Comparison of ENCODE assay signal across 37 cellular contexts in the genomic region with DNA sequence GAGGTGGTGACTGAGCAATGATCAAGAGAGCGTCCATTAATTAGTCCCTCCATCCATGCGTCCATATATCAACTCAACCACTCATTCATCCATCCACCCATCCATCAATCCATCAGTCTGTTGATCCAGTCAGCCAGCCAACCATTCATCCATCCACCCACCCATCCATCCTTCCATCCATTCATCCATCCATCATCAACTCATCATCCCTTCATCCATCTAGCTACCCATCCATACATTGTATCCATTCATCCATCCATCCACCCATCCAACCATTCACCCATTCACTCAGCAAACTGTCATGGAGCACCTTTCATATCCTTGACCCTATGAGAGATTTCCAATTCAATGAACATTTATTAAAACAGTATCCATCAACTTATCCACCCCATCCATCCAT. TPM values are rescaled to one million over a fixed set of nuclear protein-coding genes. Genes with fewer than 3 reads are reported as not detected.
"Had no signal": no experiment of that assay in that cellular context is flagged by ENCODE, and none has a peak within 500 bp of the region (broad histone marks: within the 10 kb centered on the region; RNA-seq: fewer than 3 reads in every experiment).

No MANE protein-coding gene starts in this region.

- H3K4me3 ChIP-seq: ascending aorta, cardiac muscle cell had no signal

- H3K9me3 Mint-ChIP-seq: central memory CD8-positive, alpha-beta T cell had no signal

- H3K27me3 Mint-ChIP-seq: activated B cell treated with CpG ODN at 0.5 μM for 24 hours; activated CD4-positive, alpha-beta T cell treated with anti-CD3 and anti-CD28 coated beads for 36 hours; activated CD8-positive, alpha-beta memory T cell treated with anti-CD3 and anti-CD28 coated beads, Interleukin-2, amount 10 ng/mL, durations not matched to agents 7 days and 5 days; activated naive CD4-positive, alpha-beta T cell treated with anti-CD3 and anti-CD28 coated beads, Interleukin-2, amount 50 U/mL, for 24 hours; activated naive CD8-positive, alpha-beta T cell; activated naive CD8-positive, alpha-beta T cell treated with anti-CD3 and anti-CD28 coated beads, Interleukin-2, amount 10 ng/mL, durations not matched to agents 7 days and 5 days; activated naive CD8-positive, alpha-beta T cell treated with anti-CD3 and anti-CD28 coated beads, Interleukin-2, amount 50 U/mL, for 24 hours; central memory CD8-positive, alpha-beta T cell had no signal

- H3K9me3 ChIP-seq: ascending aorta had no signal

- H3K27me3 ChIP-seq: ascending aorta, cardiac muscle cell had no signal

- H3K27ac ChIP-seq: ascending aorta, cardiac muscle cell, VCaP had no signal

- DNase-seq: activated B cell treated with CpG ODN at 0.5 μM for 24 hours; activated CD4-positive, alpha-beta memory T cell treated with anti-CD3 and anti-CD28 coated beads, Interleukin-2, amount 10 ng/mL, durations not matched to agents 7 days and 5 days; activated CD4-positive, alpha-beta T cell treated with anti-CD3 and anti-CD28 coated beads for 1 hour; activated CD4-positive, alpha-beta T cell treated with anti-CD3 and anti-CD28 coated beads for 36 hours; activated CD4-positive, alpha-beta T cell treated with anti-CD3 and anti-CD28 coated beads for 48 hours; activated CD4-positive, alpha-beta T cell treated with anti-CD3 and anti-CD28 coated beads, Interleukin-2, amount 10 ng/mL, durations not matched to agents 7 days and 5 days; activated CD4-positive, alpha-beta T cell treated with anti-CD3 and anti-CD28 coated beads, Interleukin-2, amount 50 U/mL, for 48 hours; activated CD8-positive, alpha-beta memory T cell treated with anti-CD3 and anti-CD28 coated beads for 24 hours; activated CD8-positive, alpha-beta memory T cell treated with anti-CD3 and anti-CD28 coated beads, Interleukin-2, amount 10 ng/mL, durations not matched to agents 7 days and 5 days; activated CD8-positive, alpha-beta memory T cell treated with anti-CD3 and anti-CD28 coated beads, Interleukin-2, amount 50 U/mL, for 48 hours; activated CD8-positive, alpha-beta T cell treated with anti-CD3 and anti-CD28 coated beads, Interleukin-2, amount 10 ng/mL, durations not matched to agents 7 days and 5 days; activated effector memory CD4-positive, alpha-beta T cell treated with Interleukin-2 at 50 U/mL for 16 hours; activated gamma-delta T cell; activated naive CD4-positive, alpha-beta T cell treated with anti-CD3 and anti-CD28 coated beads, Interleukin-2, amount 10 ng/mL, durations not matched to agents 7 days and 5 days; activated naive CD4-positive, alpha-beta T cell treated with Interleukin-2 at 50 U/mL for 16 hours; activated naive CD8-positive, alpha-beta T cell treated with anti-CD3 and anti-CD28 coated beads, Interleukin-2, amount 10 ng/mL, durations not matched to agents 7 days and 5 days; activated naive CD8-positive, alpha-beta T cell treated with anti-CD3 and anti-CD28 coated beads, Interleukin-2, amount 50 U/mL, for 24 hours; activated T-cell treated with anti-CD3 and anti-CD28 coated beads, Interleukin-2, amount 50 U/mL, for 24 hours; activated T-cell treated with anti-CD3 and anti-CD28 coated beads, Interleukin-2, amount 50 U/mL, for 48 hours; amygdala; anterior cingulate cortex; caudate nucleus; cerebellar nuclear complex; T-helper 1 cell; T-helper 2 cell; T-helper 9 cell had no signal

- H3K27ac Mint-ChIP-seq: activated B cell treated with CpG ODN at 0.5 μM for 24 hours; activated CD4-positive, alpha-beta memory T cell treated with anti-CD3 and anti-CD28 coated beads, Interleukin-2, amount 10 ng/mL, durations not matched to agents 7 days and 5 days; activated CD4-positive, alpha-beta T cell treated with anti-CD3 and anti-CD28 coated beads for 36 hours; activated CD4-positive, alpha-beta T cell treated with anti-CD3 and anti-CD28 coated beads, Interleukin-2, amount 10 ng/mL, durations not matched to agents 7 days and 5 days; activated CD8-positive, alpha-beta memory T cell treated with anti-CD3 and anti-CD28 coated beads, Interleukin-2, amount 10 ng/mL, durations not matched to agents 7 days and 5 days; activated CD8-positive, alpha-beta T cell treated with anti-CD3 and anti-CD28 coated beads, Interleukin-2, amount 10 ng/mL, durations not matched to agents 7 days and 5 days; activated naive CD4-positive, alpha-beta T cell treated with anti-CD3 and anti-CD28 coated beads, Interleukin-2, amount 10 ng/mL, durations not matched to agents 7 days and 5 days; activated naive CD4-positive, alpha-beta T cell treated with anti-CD3 and anti-CD28 coated beads, Interleukin-2, amount 50 U/mL, for 24 hours; activated naive CD8-positive, alpha-beta T cell; activated naive CD8-positive, alpha-beta T cell treated with anti-CD3 and anti-CD28 coated beads, Interleukin-2, amount 10 ng/mL, durations not matched to agents 7 days and 5 days; activated naive CD8-positive, alpha-beta T cell treated with anti-CD3 and anti-CD28 coated beads, Interleukin-2, amount 50 U/mL, for 24 hours; activated T-cell treated with anti-CD3 and anti-CD28 coated beads, Interleukin-2, amount 50 U/mL, for 24 hours; activated T-helper 2 cell treated with anti-CD3 and anti-CD28 coated beads, Interferon-gamma antibody, Interleukin-2, Interleukin-4, amounts not matched to agents 10 μg/mL and 5 μg/mL and 100 μg/mL, durations not matched to agents 14 hours and 24 hours and 36 hours; brain; T-helper 1 cell treated with Interleukin-12 subunit alpha and Interleukin-12 subunit beta and Interleukin-4 antibody, amounts not matched to agents 30 μg/mL and 1 μg/mL, for 36 hours; T-helper 2 cell treated with Interferon-gamma antibody and Interleukin-4, amounts not matched to agents 5 μg/mL and 100 μg/mL, for 36 hours had no signal

- FAIRE-seq: TTC549 had no signal

- H3K4me3 Mint-ChIP-seq: activated B cell treated with CpG ODN at 0.5 μM for 24 hours; activated CD4-positive, alpha-beta memory T cell treated with anti-CD3 and anti-CD28 coated beads, Interleukin-2, amount 10 ng/mL, durations not matched to agents 7 days and 5 days; activated CD4-positive, alpha-beta T cell treated with anti-CD3 and anti-CD28 coated beads for 36 hours; activated CD4-positive, alpha-beta T cell treated with anti-CD3 and anti-CD28 coated beads, Interleukin-2, amount 10 ng/mL, durations not matched to agents 7 days and 5 days; activated CD8-positive, alpha-beta memory T cell treated with anti-CD3 and anti-CD28 coated beads, Interleukin-2, amount 10 ng/mL, durations not matched to agents 7 days and 5 days; activated CD8-positive, alpha-beta T cell treated with anti-CD3 and anti-CD28 coated beads, Interleukin-2, amount 10 ng/mL, durations not matched to agents 7 days and 5 days; activated naive CD4-positive, alpha-beta T cell treated with anti-CD3 and anti-CD28 coated beads, Interleukin-2, amount 10 ng/mL, durations not matched to agents 7 days and 5 days; activated naive CD4-positive, alpha-beta T cell treated with anti-CD3 and anti-CD28 coated beads, Interleukin-2, amount 50 U/mL, for 24 hours; activated naive CD8-positive, alpha-beta T cell; activated naive CD8-positive, alpha-beta T cell treated with anti-CD3 and anti-CD28 coated beads, Interleukin-2, amount 10 ng/mL, durations not matched to agents 7 days and 5 days; activated naive CD8-positive, alpha-beta T cell treated with anti-CD3 and anti-CD28 coated beads, Interleukin-2, amount 50 U/mL, for 24 hours; activated T-cell treated with anti-CD3 and anti-CD28 coated beads, Interleukin-2, amount 50 U/mL, for 24 hours; brain; central memory CD8-positive, alpha-beta T cell; T-helper 1 cell treated with Interleukin-12 subunit alpha and Interleukin-12 subunit beta and Interleukin-4 antibody, amounts not matched to agents 30 μg/mL and 1 μg/mL, for 36 hours; T-helper 2 cell treated with Interferon-gamma antibody and Interleukin-4, amounts not matched to agents 5 μg/mL and 100 μg/mL, for 36 hours had no signal

- H3K4me1 Mint-ChIP-seq: central memory CD8-positive, alpha-beta T cell had no signal

- ATAC-seq: activated CD4-positive, alpha-beta T cell treated with anti-CD3 and anti-CD28 coated beads for 36 hours; activated CD8-positive, alpha-beta memory T cell treated with anti-CD3 and anti-CD28 coated beads, Interleukin-2, amount 10 ng/mL, durations not matched to agents 7 days and 5 days; activated CD8-positive, alpha-beta T cell treated with anti-CD3 and anti-CD28 coated beads, Interleukin-2, amount 10 ng/mL, durations not matched to agents 7 days and 5 days; activated naive CD8-positive, alpha-beta T cell treated with anti-CD3 and anti-CD28 coated beads, Interleukin-2, amount 50 U/mL, for 24 hours had no signal

- H3K36me3 ChIP-seq: ascending aorta, cardiac muscle cell had no signal

- H3K36me3 Mint-ChIP-seq: activated CD8-positive, alpha-beta memory T cell treated with anti-CD3 and anti-CD28 coated beads, Interleukin-2, amount 10 ng/mL, durations not matched to agents 7 days and 5 days; activated naive CD4-positive, alpha-beta T cell treated with anti-CD3 and anti-CD28 coated beads, Interleukin-2, amount 50 U/mL, for 24 hours; activated naive CD8-positive, alpha-beta T cell; brain had no signal

RNA-seq across cellular contexts. Expression of a gene that starts 28.1 kb away (rescaled TPM):
- total RNA-seq: ascending aorta had no signal
